16 cellular contexts compared by ENCODE assay signal in the genomic region with DNA sequence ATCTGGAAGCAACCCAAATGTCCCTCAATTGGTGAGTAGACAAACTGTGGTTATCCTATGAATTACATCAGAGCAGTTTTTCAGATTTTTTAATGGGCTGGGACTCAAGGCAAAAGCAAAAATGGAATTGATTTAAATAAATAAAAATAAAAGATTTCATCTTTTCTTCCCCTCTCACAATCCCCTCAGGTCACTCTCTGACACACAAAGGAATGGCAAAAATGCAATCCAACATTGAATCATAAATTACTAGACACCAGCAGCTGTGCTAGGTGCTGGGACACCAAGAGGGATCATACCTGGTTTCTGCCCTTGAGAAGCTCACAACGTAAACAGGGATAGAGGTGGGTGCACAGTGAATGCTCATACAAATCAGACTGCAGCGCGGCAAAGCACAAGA. TPM values are rescaled to one million over a fixed set of nuclear protein-coding genes. Genes with fewer than 3 reads are reported as not detected.
DNase-seq lines count a peak whose midpoint lies in the region; FAIRE-seq and TF ChIP-seq lines count a peak whose summit lies in the region.
"Had no signal": no experiment of that assay in that cellular context is flagged by ENCODE, and none has a peak within 500 bp of the region (broad histone marks: within the 10 kb centered on the region; RNA-seq: fewer than 3 reads in every experiment).

No MANE protein-coding gene starts in this region.

- H3K4me3 ChIP-seq in H1 (ENCODE audit: extremely low read depth in 1 of 4, insufficient read depth in 2 of 4, low read depth in 3 of 4, low read length in 4 of 4) (no peak overlapping the region), smooth muscle cell (no peak overlapping the region)
- H3K4me3 ChIP-seq: BLaER1 had no signal

- H2BK15ac ChIP-seq in H1 (ENCODE audit: low read length) = peak overlapping the region; percentile 88; the same call in 1 of the 2 replicates

- no peak overlapping the region for H3K56ac ChIP-seq in H1 (replicated peaks; ENCODE audit: insufficient read length, low read depth, low read length)

- POLR2A ChIA-PET in H1 (lab: Charles Lee; ENCODE audit: partially characterized antibody) = interaction anchor here (1.7 kb wide), 1 partner anchor 21 kb away, joined by 4 read pairs; no protein-coding TSS in a partner anchor

- no peak for TF ChIP-seq POLR2A in H1 (IDR thresholded peaks at IDR 0.05; ENCODE audit: control extremely low read depth in 1 of 2, low read depth in 2 of 2, low read length in 2 of 2)

- H2BK20ac ChIP-seq in H1 (ENCODE audit: low read length) = peak overlapping the region; percentile 80; the same call in 1 of the 2 replicates

- H3K27ac Mint-ChIP-seq in activated naive CD4-positive, alpha-beta T cell treated with anti-CD3 and anti-CD28 coated beads, Interleukin-2, amount 50 U/mL, for 24 hours = peak overlapping the region; percentile 35
- H3K27ac Mint-ChIP-seq in activated naive CD4-positive, alpha-beta T cell treated with anti-CD3 and anti-CD28 coated beads for 36 hours = no peak overlapping the region
- H3K27ac Mint-ChIP-seq: CD8-positive, alpha-beta memory T cell had no signal

- H3K4ac ChIP-seq in H1 (replicated peaks; ENCODE audit: insufficient read length, low read depth, low read length) = peak overlapping the region; percentile 57

- no peaks in the 10 kb centered on the region for H3K79me1 ChIP-seq in H1 (ENCODE audit: low read depth, low read length)

- TF ChIP-seq CTCF in H1 (IDR thresholded peaks at IDR 0.05; ENCODE audit: control extremely low read depth in 1 of 3, insufficient read depth in 1 of 3, low read depth in 1 of 3, low read length in 3 of 3) (no peak), smooth muscle cell (IDR thresholded peaks at IDR 0.05; ENCODE audit: borderline replicate concordance, insufficient read depth, poor library complexity, severe bottlenecking) (no peak), GM13976 (IDR thresholded peaks at IDR 0.05; ENCODE audit: borderline replicate concordance, control extremely low read depth, extremely low read depth, insufficient read depth, missing control alignments) (no peak)

- H4K91ac ChIP-seq in H1 (replicated peaks; ENCODE audit: insufficient read length, low read length) = peak overlapping the region; percentile 92

- no peaks in the 10 kb centered on the region for H3K79me2 ChIP-seq in H1 (ENCODE audit: control insufficient read depth in 1 of 2, insufficient read depth in 2 of 2, low read length in 2 of 2)
- H3K79me2 ChIP-seq in smooth muscle cell (ENCODE audit: low read depth) = no peaks in the 10 kb centered on the region

- H3K4me2 ChIP-seq in H1 (ENCODE audit: insufficient read depth in 1 of 2, low read depth in 2 of 2, low read length in 2 of 2) = no peak overlapping the region
- H3K4me2 ChIP-seq in smooth muscle cell = no peak overlapping the region
- H3K4me2 ChIP-seq: BLaER1 had no signal

- no peak overlapping the region for H3K14ac ChIP-seq in H1 (ENCODE audit: insufficient read length)

- no peak for FAIRE-seq in H1 (lab: Jason Lieb, UNC)

- H3K27ac ChIP-seq in H1 (ENCODE audit: low read depth, low read length) (no peak overlapping the region), smooth muscle cell (ENCODE audit: low read depth) (no peak overlapping the region)
- H3K27ac ChIP-seq: BLaER1, HL-60 had no signal

- peaks cover 16 to 27% (median 18%) of the 10 kb centered on the region in 4 experiments; a peak in 6 of 7 replicates for H3K4me1 ChIP-seq in H1 (replicated peaks in 1 of 4; ENCODE audit: control insufficient read depth in 3 of 4, insufficient read depth in 4 of 4, low read length in 3 of 4)
- peaks cover 30% of the 10 kb centered on the region for H3K4me1 ChIP-seq in smooth muscle cell (ENCODE audit: low read depth)

- no peak for DNase-seq in activated naive CD4-positive, alpha-beta T cell treated with anti-CD3 and anti-CD28 coated beads for 36 hours
- DNase-seq in M059J (ENCODE audit: low read depth) (peak; percentile 52), H1 (ENCODE audit: low read depth in 1 of 2, low spot score in 2 of 2) (no peak), smooth muscle cell (lab: John Stamatoyannopoulos, UW; ENCODE audit: unreplicated experiment) (no peak), GM13976 (ENCODE audit: low spot score) (no peak), DMS79 (lab: John Stamatoyannopoulos, UW) (no peak)
- DNase-seq: 8988T; AML-193; Caco-2; CD8-positive, alpha-beta memory T cell; GF-D8; HCEC 1CT had no signal

- H3K27me3 ChIP-seq in H1 (replicated peaks in 1 of 4; ENCODE audit: control insufficient read depth in 3 of 4, extremely low read depth in 1 of 4, insufficient read depth in 3 of 4, low read length in 3 of 4) (peaks cover 0 to 3% (median 0%) of the 10 kb centered on the region in 4 experiments; a peak in 1 of 7 replicates), smooth muscle cell (ENCODE audit: low read depth) (no peaks in the 10 kb centered on the region)

- H3K9ac ChIP-seq in H1 (replicated peaks in 1 of 4; ENCODE audit: extremely low read depth in 1 of 4, low read depth in 3 of 4, low read length in 3 of 4) (no peak overlapping the region), smooth muscle cell (ENCODE audit: low read depth) (no peak overlapping the region)
- H3K9ac ChIP-seq: BLaER1 had no signal

- peak overlapping the region; percentile 38 for H2BK120ac ChIP-seq in H1 (replicated peaks; ENCODE audit: low read depth, low read length)

- no peak overlapping the region for H3K23ac ChIP-seq in H1 (ENCODE audit: insufficient read length)

- no peaks in the 10 kb centered on the region for H4K20me1 ChIP-seq in H1 (replicated peaks in 1 of 2; ENCODE audit: control insufficient read depth in 1 of 2, insufficient read depth in 2 of 2, low read length in 2 of 2)
- H4K20me1 ChIP-seq in smooth muscle cell (ENCODE audit: low read depth) = no peaks in the 10 kb centered on the region
- H4K20me1 ChIP-seq: BLaER1 had no signal

- in situ Hi-C loops in GM13976 (cut with MboI; ENCODE audit: low sequenced_read_pairs, unreplicated experiment) = no loop called here

- H2BK12ac ChIP-seq in H1 (ENCODE audit: low read depth, low read length) = peak overlapping the region; percentile 12

- H3K27me3 Mint-ChIP-seq in activated naive CD4-positive, alpha-beta T cell treated with anti-CD3 and anti-CD28 coated beads, Interleukin-2, amount 50 U/mL, for 24 hours = peaks cover 2% of the 10 kb centered on the region
- no peaks in the 10 kb centered on the region for H3K27me3 Mint-ChIP-seq in activated naive CD4-positive, alpha-beta T cell treated with anti-CD3 and anti-CD28 coated beads for 36 hours (ENCODE audit: low read depth)

- peaks cover 5% of the 10 kb centered on the region for H3F3A ChIP-seq in smooth muscle cell (ENCODE audit: low read depth)

- H4K8ac ChIP-seq in H1 (ENCODE audit: extremely low read depth, insufficient read depth, low read length) = no peak overlapping the region

- CTCF ChIA-PET in activated naive CD4-positive, alpha-beta T cell treated with anti-CD3 and anti-CD28 coated beads for 36 hours (lab: Charles Lee) = no interaction called here
- CTCF ChIA-PET in H1 (lab: Charles Lee; ENCODE audit: partially characterized antibody) = interaction anchor here (1.0 kb wide), 1 partner anchor 44 kb away, joined by 3 read pairs; no protein-coding TSS in a partner anchor

- no peaks in the 10 kb centered on the region for H3K4me1 Mint-ChIP-seq in activated naive CD4-positive, alpha-beta T cell treated with anti-CD3 and anti-CD28 coated beads, Interleukin-2, amount 50 U/mL, for 24 hours
- no peaks in the 10 kb centered on the region for H3K4me1 Mint-ChIP-seq in activated naive CD4-positive, alpha-beta T cell treated with anti-CD3 and anti-CD28 coated beads for 36 hours (ENCODE audit: low read depth)
- H3K4me1 Mint-ChIP-seq: CD8-positive, alpha-beta memory T cell had no signal

- intact Hi-C loops in activated naive CD4-positive, alpha-beta T cell treated with anti-CD3 and anti-CD28 coated beads for 36 hours (cut with micrococcal nuclease) = no loop called here

- H3K18ac ChIP-seq in H1 (ENCODE audit: extremely low read depth, low read length) = no peak overlapping the region

- no peak overlapping the region for H3K4me3 Mint-ChIP-seq in activated naive CD4-positive, alpha-beta T cell treated with anti-CD3 and anti-CD28 coated beads, Interleukin-2, amount 50 U/mL, for 24 hours
- H3K4me3 Mint-ChIP-seq in activated naive CD4-positive, alpha-beta T cell treated with anti-CD3 and anti-CD28 coated beads for 36 hours = no peak overlapping the region
- H3K4me3 Mint-ChIP-seq: CD8-positive, alpha-beta memory T cell had no signal

- H3K9me3 ChIP-seq in H1 (ENCODE audit: insufficient read depth in 2 of 2, low read depth in 1 of 2, low read length in 1 of 2) = no peaks in the 10 kb centered on the region
- no peaks in the 10 kb centered on the region for H3K9me3 ChIP-seq in smooth muscle cell (replicated peaks; ENCODE audit: low read depth)

- no peak overlapping the region; the same call in 1 of the 2 replicates for H2BK5ac ChIP-seq in H1 (ENCODE audit: low read depth, low read length)

- peak overlapping the region; percentile 65; the same call in 1 of the 2 replicates for H2AK5ac ChIP-seq in H1 (ENCODE audit: low read depth, low read length)

- TF ChIP-seq RAD21 in H1 (IDR thresholded peaks at IDR 0.05 in 1 of 2, conservative IDR thresholded peaks at IDR 0.05 in 1 of 2; ENCODE audit: low read depth in 2 of 2, low read length in 2 of 2) = no peak

- H3K36me3 Mint-ChIP-seq in activated naive CD4-positive, alpha-beta T cell treated with anti-CD3 and anti-CD28 coated beads, Interleukin-2, amount 50 U/mL, for 24 hours = peaks cover 2% of the 10 kb centered on the region
- H3K36me3 Mint-ChIP-seq in activated naive CD4-positive, alpha-beta T cell treated with anti-CD3 and anti-CD28 coated beads for 36 hours (ENCODE audit: low read depth) = no peaks in the 10 kb centered on the region
- H3K36me3 Mint-ChIP-seq: CD8-positive, alpha-beta memory T cell had no signal

- TF ChIP-seq EP300 in H1 (IDR thresholded peaks at IDR 0.05; ENCODE audit: borderline replicate concordance in 1 of 2, low read depth in 2 of 2, low read length in 2 of 2) = no peak

- no peaks in the 10 kb centered on the region for H3K9me3 Mint-ChIP-seq in activated naive CD4-positive, alpha-beta T cell treated with anti-CD3 and anti-CD28 coated beads, Interleukin-2, amount 50 U/mL, for 24 hours
- H3K9me3 Mint-ChIP-seq in activated naive CD4-positive, alpha-beta T cell treated with anti-CD3 and anti-CD28 coated beads for 36 hours = peaks cover 2% of the 10 kb centered on the region

- H3K36me3 ChIP-seq in H1 (ENCODE audit: control insufficient read depth in 2 of 4, insufficient read depth in 4 of 4, low read length in 3 of 4) (no peaks in the 10 kb centered on the region), smooth muscle cell (ENCODE audit: low read depth) (no peaks in the 10 kb centered on the region)
- H3K36me3 ChIP-seq: BLaER1 had no signal

- 86% methylated on average over 3 of the region's 3 CpGs; no CpG with 5 or more reads in 1 of the 2 experiments for WGBS in H1 (ENCODE audit: extremely low coverage in 1 of 2, insufficient coverage in 1 of 2, insufficient read length in 1 of 2, insufficient replicate concordance in 2 of 2, low coverage in 1 of 2, low lambda C conversion rate in 2 of 2, missing lambda C conversion rate in 1 of 2), 2 experiments
- WGBS in smooth muscle cell (ENCODE audit: low lambda C conversion rate) = 97% methylated on average over 3 of the region's 3 CpGs

- H3K23me2 ChIP-seq in H1 (ENCODE audit: low read depth, low read length) = no peaks in the 10 kb centered on the region; the same call in 1 of the 2 replicates

- no peak overlapping the region for H4K5ac ChIP-seq in H1 (ENCODE audit: insufficient read length, low read depth, low read length)

- H2AFZ ChIP-seq in H1 (ENCODE audit: low read length) (no peak overlapping the region), smooth muscle cell (ENCODE audit: low read depth) (no peak overlapping the region)

RNA-seq across cellular contexts. Expression of a gene that starts 58.8 kb away (rescaled TPM):
- not detected for total RNA-seq in activated naive CD4-positive, alpha-beta T cell treated with anti-CD3 and anti-CD28 coated beads for 36 hours
- not detected in 2 replicates for total RNA-seq in M059J (2014; rRNA removed; shearing (Covaris generic))
- not detected in 2 replicates for total RNA-seq in H1 (2021; fragmentation: NEBNext Ultra II Directional; extraction: Animal tissue kit (Norgen Biotek cat#: 25700))
- polyA plus RNA-seq in H1 (2011; rRNA removed) (0.03 TPM in 1 of 2 replicates, not detected in the other), smooth muscle cell (not detected in 2 replicates)
- polyA plus RNA-seq in H1 (2011; cell fraction: cytosol; rRNA removed) = not detected
- polyA plus RNA-seq in H1 (2011; cell fraction: nucleus; rRNA removed) = not detected
- 0.12 TPM in 1 of 4 replicates, not detected in the others for polyA plus RNA-seq in H1 (2012, experiment 1 of 2)
- polyA plus RNA-seq in H1 (2012, experiment 2 of 2) = not detected
- 0.02 TPM for polyA plus RNA-seq in H1 (2013, experiment 1 of 2)
- 0.02 TPM for polyA plus RNA-seq in H1 (2013, experiment 2 of 2)
- polyA minus RNA-seq in H1 (2011; rRNA and poly(A)+ RNA removed) = not detected in 2 replicates
- not detected for polyA minus RNA-seq in H1 (2011; cell fraction: cytosol; rRNA and poly(A)+ RNA removed)
- not detected for polyA minus RNA-seq in H1 (2011; cell fraction: nucleus; rRNA and poly(A)+ RNA removed)
- 0.13 TPM in 1 of 2 replicates, not detected in the other for total RNA-seq in smooth muscle cell
- total RNA-seq: Caco-2; CD8-positive, alpha-beta memory T cell; H4 had no signal
- polyA plus RNA-seq: CD8-positive, alpha-beta memory T cell had no signal
